ENCODE assay signal across 8 cellular contexts in genomic region chr3:8441969-8442559, GRCh38. TPM values are rescaled to one million over a fixed set of nuclear protein-coding genes. Genes with fewer than 3 reads are reported as not detected.
DNase-seq lines count a peak whose midpoint lies in the region; ATAC-seq and TF ChIP-seq lines count a peak whose summit lies in the region.

No MANE protein-coding gene starts in this region.

- H3K4me3 Mint-ChIP-seq in CD4-positive, alpha-beta T cell: no peak overlapping the region
- no peak overlapping the region for H3K4me3 Mint-ChIP-seq in glutamatergic neuron (ENCODE audit: unreplicated experiment)

- no peak for TF ChIP-seq POLR2A in GM18505 (IDR thresholded peaks at IDR 0.05; ENCODE audit: borderline replicate concordance, extremely low read depth, insufficient read depth, insufficient read length)

- peaks cover 2% of the 10 kb centered on the region for H3K9me3 Mint-ChIP-seq in CD4-positive, alpha-beta T cell
- H3K9me3 Mint-ChIP-seq in glutamatergic neuron (ENCODE audit: unreplicated experiment): peaks cover 5% of the 10 kb centered on the region

- peak; percentile 9 for TF ChIP-seq CTCF in CD4-positive, alpha-beta T cell (IDR thresholded peaks at IDR 0.05)
- TF ChIP-seq CTCF in glutamatergic neuron (IDR thresholded peaks at IDR 0.05; ENCODE audit: partially characterized antibody, unreplicated experiment): peak; percentile 56

- no peaks in the 10 kb centered on the region for H3K4me1 Mint-ChIP-seq in CD4-positive, alpha-beta T cell (ENCODE audit: low read depth)
- H3K4me1 Mint-ChIP-seq in glutamatergic neuron (ENCODE audit: low read depth, unreplicated experiment): peaks cover 3% of the 10 kb centered on the region

- POLR2A ChIA-PET in CD4-positive, alpha-beta T cell (lab: Charles Lee): no interaction called here

- peaks cover 14% of the 10 kb centered on the region for H3K27me3 ChIP-seq in CD4-positive, alpha-beta T cell (ENCODE audit: control insufficient read depth, insufficient read depth, low read length)

- H3K27ac Mint-ChIP-seq in CD4-positive, alpha-beta T cell: no peak overlapping the region
- H3K27ac Mint-ChIP-seq in glutamatergic neuron (ENCODE audit: unreplicated experiment): no peak overlapping the region

- no peak for DNase-seq in CD4-positive, alpha-beta T cell
- DNase-seq in HCEC 1CT: peak; percentile 53
- DNase-seq in T1000 (lab: John Stamatoyannopoulos, UW): peak; percentile 12
- DNase-seq in glutamatergic neuron: no peak
- DNase-seq in retina: peak; percentile 71
- no peak for DNase-seq in activated CD4-positive, alpha-beta T cell treated with anti-CD3 and anti-CD28 coated beads for 1 hour

- peaks cover 10% of the 10 kb centered on the region for H3K27me3 Mint-ChIP-seq in CD4-positive, alpha-beta T cell
- H3K27me3 Mint-ChIP-seq in glutamatergic neuron (ENCODE audit: unreplicated experiment): peaks cover 2% of the 10 kb centered on the region

- intact Hi-C loops in CD4-positive, alpha-beta T cell (cut with DNase I, micrococcal nuclease): loop anchor here in 1 of 2 experiments (10.0 kb wide), 1 partner anchor 183 kb away; no protein-coding TSS in a partner anchor

- no peak for ATAC-seq in CD4-positive, alpha-beta T cell (ENCODE audit: poor library complexity)
- ATAC-seq in HG03378 (IDR thresholded peaks at IDR 0.05; ENCODE audit: unreplicated experiment) (no peak), GM18505 (IDR thresholded peaks at IDR 0.05; ENCODE audit: unreplicated experiment) (no peak)

- H3K27ac ChIP-seq in CD4-positive, alpha-beta T cell (ENCODE audit: low read depth, low read length): no peak overlapping the region

- no peaks in the 10 kb centered on the region for H3K9me3 ChIP-seq in CD4-positive, alpha-beta T cell (ENCODE audit: control insufficient read depth, low read length)

- no peaks in the 10 kb centered on the region for H3K36me3 Mint-ChIP-seq in CD4-positive, alpha-beta T cell (ENCODE audit: low read depth)
- peaks cover 11% of the 10 kb centered on the region for H3K36me3 Mint-ChIP-seq in glutamatergic neuron (ENCODE audit: unreplicated experiment)

- CTCF ChIA-PET in CD4-positive, alpha-beta T cell (lab: Charles Lee): no interaction called here

RNA-seq across cellular contexts. Expression of gene LMCD1, which starts 59.6 kb away (rescaled TPM):
- under 1 TPM; 0.36 to 0.55 TPM for total RNA-seq in CD4-positive, alpha-beta T cell
- total RNA-seq in glutamatergic neuron (ENCODE audit: unreplicated experiment): 1.3 TPM

Comparison
In these comparisons a context has a peak if more than half of its experiments do, and no peak if none do; other contexts are left out.
1. DNase-seq: peak in HCEC 1CT (single experiment), T1000 (single experiment) and retina (single experiment); none in CD4-positive, alpha-beta T cell (0 of 10), glutamatergic neuron (single experiment) and activated CD4-positive, alpha-beta T cell treated with anti-CD3 and anti-CD28 coated beads for 1 hour (single experiment).